Comparison of ENCODE assay signal across 7 cellular contexts in the genomic region with DNA sequence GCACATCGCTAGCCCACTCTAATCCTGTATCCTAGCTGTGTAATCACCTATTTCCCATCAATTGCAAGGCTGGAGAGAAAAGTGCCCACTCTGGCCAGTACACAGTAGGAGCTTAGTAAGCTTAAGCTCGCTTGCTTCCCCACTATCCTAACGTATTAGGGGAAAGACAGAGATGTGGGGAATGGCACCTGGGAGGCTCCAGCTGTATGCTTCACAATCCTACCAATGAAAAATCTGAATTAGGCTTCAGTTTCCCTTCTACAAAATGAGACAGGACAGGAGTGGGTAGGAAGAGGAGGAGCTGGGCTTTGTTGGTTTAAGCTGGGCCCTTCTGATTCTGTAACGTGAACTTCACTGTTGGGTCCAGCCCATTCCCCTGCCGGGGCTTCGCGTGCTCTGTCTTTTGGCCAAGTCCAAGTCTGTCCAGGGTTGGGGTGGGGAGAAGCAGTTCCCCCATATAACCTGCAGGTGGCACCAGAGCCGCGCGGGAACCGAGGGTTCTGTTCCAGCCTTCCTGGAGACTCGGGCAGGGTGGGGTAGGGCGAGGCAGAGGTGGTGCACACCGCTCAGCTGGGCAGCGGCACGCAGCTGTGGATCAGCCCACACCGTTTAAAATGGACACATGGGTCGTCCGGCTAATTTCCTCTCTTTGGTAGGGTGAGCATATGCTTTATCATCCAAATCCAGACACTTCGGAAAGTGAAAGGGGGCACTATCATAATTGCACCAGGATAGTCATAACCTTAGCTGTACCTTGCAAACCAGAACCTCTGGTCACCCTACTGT.
DNase-seq lines count a peak whose midpoint lies in the region; ATAC-seq and TF ChIP-seq lines count a peak whose summit lies in the region.

No MANE protein-coding gene starts in this region.

- TF ChIP-seq CTCF in GM12875 (IDR thresholded peaks at IDR 0.05; ENCODE audit: borderline replicate concordance, insufficient read depth, low read depth, low read length), result peak; percentile 97

- peaks cover 0 to 12% of the 10 kb centered on the region in 2 donors for H3K4me1 ChIP-seq in duodenal mucosa (ENCODE audit: control insufficient read depth in 1 of 2, insufficient read depth in 2 of 2, low read length in 2 of 2)

- H3K27me3 ChIP-seq in duodenal mucosa (ENCODE audit: control insufficient read depth in 1 of 2, insufficient read depth in 2 of 2, low read length in 2 of 2), result peaks cover 0 to 2% of the 10 kb centered on the region in 2 donors

- peaks cover 7% of the 10 kb centered on the region for H3K27me3 Mint-ChIP-seq in memory B cell

- no peaks in the 10 kb centered on the region for H3K9me3 ChIP-seq in duodenal mucosa (ENCODE audit: control insufficient read depth in 1 of 2, low read length in 2 of 2)

- H3K9ac ChIP-seq in duodenal mucosa (ENCODE audit: low read depth in 1 of 2, low read length in 2 of 2), result peak overlapping the region in 1 of 2 donors; percentile 63

- ATAC-seq in HG02970 (IDR thresholded peaks at IDR 0.05; ENCODE audit: low FRiP score, unreplicated experiment) (peak; percentile 75), memory B cell (ENCODE audit: low read depth) (peak; percentile 96)

- no peak overlapping the region for H3K27ac ChIP-seq in duodenal mucosa (ENCODE audit: low read depth, low read length)

- H3K4me3 Mint-ChIP-seq in memory B cell, result no peak overlapping the region

- H3K9me3 Mint-ChIP-seq in memory B cell, result no peaks in the 10 kb centered on the region

- no peaks in the 10 kb centered on the region for H3K36me3 Mint-ChIP-seq in memory B cell

- peak; percentile 65 to 74 for DNase-seq in NCI-H524 (lab: John Stamatoyannopoulos, UW)
- DNase-seq in activated CD4-positive, alpha-beta T cell treated with anti-CD3 and anti-CD28 coated beads, Interleukin-2, amount 50 U/mL, for 48 hours, result peak; percentile 82 to 87
- peak; percentile 78 to 80 for DNase-seq in memory B cell (ENCODE audit: low spot score in 2 of 2)
- peak; percentile 31 for DNase-seq in stimulated activated CD8-positive, alpha-beta memory T cell treated with anti-CD3 and anti-CD28 coated beads, Interleukin-12 subunit alpha, Interleukin-12 subunit beta, amount 100 ng/mL, for 24 hours (ENCODE audit: extremely low read depth)

- H3K4me3 ChIP-seq in GM12875 (ENCODE audit: low read depth, low read length) (no peak overlapping the region), duodenal mucosa (ENCODE audit: low read depth in 1 of 2, low read length in 2 of 2) (peak overlapping the region; percentile 58 to 61)

- no peaks in the 10 kb centered on the region for H3K36me3 ChIP-seq in duodenal mucosa (ENCODE audit: control insufficient read depth in 1 of 2, insufficient read depth in 2 of 2, low read length in 2 of 2)

- peaks cover 10% of the 10 kb centered on the region for H3K4me1 Mint-ChIP-seq in memory B cell

- no peak overlapping the region for H3K27ac Mint-ChIP-seq in memory B cell

Comparison
In these comparisons a context has a peak if more than half of its experiments do, and no peak if none do; other contexts are left out.
1. DNase-seq: peak in every context shown above with its lines; median percentile 84 in activated CD4-positive, alpha-beta T cell treated with anti-CD3 and anti-CD28 coated beads, Interleukin-2, amount 50 U/mL, for 48 hours; 79 in memory B cell; 70 in NCI-H524; 31 in stimulated activated CD8-positive, alpha-beta memory T cell treated with anti-CD3 and anti-CD28 coated beads, Interleukin-12 subunit alpha, Interleukin-12 subunit beta, amount 100 ng/mL, for 24 hours.